25 cellular contexts compared by ENCODE assay signal in genomic region chr6:9543649-9544048, GRCh38.
"Had no signal": no experiment of that assay in that cellular context is flagged by ENCODE, and none has a peak within 500 bp of the region (broad histone marks: within the 10 kb centered on the region; RNA-seq: fewer than 3 reads in every experiment).

No MANE protein-coding gene starts in this region.

- H3K36me3 Mint-ChIP-seq: memory B cell had no signal

- H3K9me3 Mint-ChIP-seq: activated CD4-positive, alpha-beta T cell treated with anti-CD3 and anti-CD28 coated beads, Interleukin-2, amount 10 ng/mL, durations not matched to agents 24 days and 14 days; activated T-helper 1 cell treated with anti-CD3 and anti-CD28 coated beads, Interleukin-12 subunit alpha, Interleukin-12 subunit beta, Interleukin-2, Interleukin-4 antibody, amounts not matched to agents 30 ng/mL and 10 ng/mL and 1 ng/mL, durations not matched to agents 14 hours and 24 hours and 36 hours; nephron progenitor cell had no signal

- H3K27ac ChIP-seq: body of pancreas, cardiac muscle cell, pancreas, psoas muscle, right atrium auricular region, spleen, thyroid gland, upper lobe of right lung had no signal

- H3K27me3 Mint-ChIP-seq: activated CD4-positive, alpha-beta T cell treated with anti-CD3 and anti-CD28 coated beads, Interleukin-2, amount 10 ng/mL, durations not matched to agents 24 days and 14 days; activated naive CD8-positive, alpha-beta T cell treated with anti-CD3 and anti-CD28 coated beads, Interleukin-2, amount 50 U/mL, for 24 hours; T-helper 17 cell had no signal

- H3K4me1 Mint-ChIP-seq: activated CD4-positive, alpha-beta T cell treated with anti-CD3 and anti-CD28 coated beads, Interleukin-2, amount 10 ng/mL, durations not matched to agents 24 days and 14 days; activated naive CD8-positive, alpha-beta T cell treated with anti-CD3 and anti-CD28 coated beads, Interleukin-2, amount 50 U/mL, for 24 hours; memory B cell; T-helper 17 cell had no signal

- DNase-seq: activated CD4-positive, alpha-beta T cell treated with anti-CD3 and anti-CD28 coated beads, Interleukin-2, amount 10 ng/mL, durations not matched to agents 24 days and 14 days; activated CD8-positive, alpha-beta T cell treated with anti-CD3 and anti-CD28 coated beads, Interleukin-2, amount 10 ng/mL, durations not matched to agents 7 days and 5 days; activated gamma-delta T cell; activated naive CD4-positive, alpha-beta T cell treated with anti-CD3 and anti-CD28 coated beads, Interleukin-2, amount 50 U/mL, for 16 hours; activated naive CD8-positive, alpha-beta T cell treated with anti-CD3 and anti-CD28 coated beads, Interleukin-2, amount 50 U/mL, for 24 hours; anterior cingulate cortex; body of pancreas; foreskin melanocyte; glutamatergic neuron; hippocampal formation; mucosa of descending colon; nephron progenitor cell; pancreas; psoas muscle; spleen; stimulated activated CD4-positive, alpha-beta T cell treated with anti-CD3 and anti-CD28 coated beads, Interleukin-4, amount 100 ng/mL, for 1 hour; stimulated activated naive CD8-positive, alpha-beta T cell treated with anti-CD3 and anti-CD28 coated beads, Interleukin-15, Interleukin-2, amounts not matched to agents 100 U/mL and 50 U/mL, for 24 hours; T-helper 17 cell; thyroid gland; upper lobe of right lung had no signal

- H3K4me3 ChIP-seq: body of pancreas, cardiac muscle cell, mucosa of descending colon, pancreas, psoas muscle, right atrium auricular region, spleen, thyroid gland, upper lobe of right lung had no signal

- H3K36me3 ChIP-seq: cardiac muscle cell, pancreas, right atrium auricular region, spleen, thyroid gland, upper lobe of right lung had no signal

- ATAC-seq: activated CD4-positive, CD25-positive, alpha-beta regulatory T cell treated with anti-CD3 and anti-CD28 coated beads, Interleukin-2, amount 50 U/mL, for 24 hours; activated CD8-positive, alpha-beta T cell treated with anti-CD3 and anti-CD28 coated beads, Interleukin-2, amount 10 ng/mL, durations not matched to agents 7 days and 5 days; activated naive CD8-positive, alpha-beta T cell treated with anti-CD3 and anti-CD28 coated beads, Interleukin-2, amount 50 U/mL, for 24 hours; body of pancreas; mucosa of descending colon; pancreas; psoas muscle; stimulated activated naive CD8-positive, alpha-beta T cell treated with anti-CD3 and anti-CD28 coated beads, Interleukin-15, Interleukin-2, amounts not matched to agents 100 U/mL and 50 U/mL, for 24 hours; T-helper 17 cell; upper lobe of right lung had no signal

- H3K9me3 ChIP-seq: body of pancreas, mucosa of descending colon, pancreas, psoas muscle, right atrium auricular region, spleen, thyroid gland, upper lobe of right lung had no signal

- H3K27ac Mint-ChIP-seq: activated CD4-positive, alpha-beta T cell treated with anti-CD3 and anti-CD28 coated beads, Interleukin-2, amount 10 ng/mL, durations not matched to agents 24 days and 14 days; activated CD8-positive, alpha-beta T cell treated with anti-CD3 and anti-CD28 coated beads, Interleukin-2, amount 10 ng/mL, durations not matched to agents 7 days and 5 days; activated naive CD8-positive, alpha-beta T cell treated with anti-CD3 and anti-CD28 coated beads, Interleukin-2, amount 50 U/mL, for 24 hours; activated T-helper 1 cell treated with anti-CD3 and anti-CD28 coated beads, Interleukin-12 subunit alpha, Interleukin-12 subunit beta, Interleukin-2, Interleukin-4 antibody, amounts not matched to agents 30 ng/mL and 10 ng/mL and 1 ng/mL, durations not matched to agents 14 hours and 24 hours and 36 hours; memory B cell; nephron progenitor cell; T-helper 17 cell had no signal

- H3K4me1 ChIP-seq: body of pancreas, psoas muscle, right atrium auricular region, spleen, thyroid gland, upper lobe of right lung had no signal

- H3K27me3 ChIP-seq: body of pancreas, cardiac muscle cell, right atrium auricular region, spleen, thyroid gland had no signal

- H3K4me3 Mint-ChIP-seq: activated CD4-positive, alpha-beta T cell treated with anti-CD3 and anti-CD28 coated beads, Interleukin-2, amount 10 ng/mL, durations not matched to agents 24 days and 14 days; activated CD8-positive, alpha-beta T cell treated with anti-CD3 and anti-CD28 coated beads, Interleukin-2, amount 10 ng/mL, durations not matched to agents 7 days and 5 days; activated naive CD8-positive, alpha-beta T cell treated with anti-CD3 and anti-CD28 coated beads, Interleukin-2, amount 50 U/mL, for 24 hours; activated T-helper 1 cell treated with anti-CD3 and anti-CD28 coated beads, Interleukin-12 subunit alpha, Interleukin-12 subunit beta, Interleukin-2, Interleukin-4 antibody, amounts not matched to agents 30 ng/mL and 10 ng/mL and 1 ng/mL, durations not matched to agents 14 hours and 24 hours and 36 hours; memory B cell; nephron progenitor cell; T-helper 17 cell had no signal
